Comparison of ENCODE assay signal across 24 cellular contexts in genomic region chr5:62564101-62564500, GRCh38.
"Had no signal": no experiment of that assay in that cellular context is flagged by ENCODE, and none has a peak within 500 bp of the region (broad histone marks: within the 10 kb centered on the region; RNA-seq: fewer than 3 reads in every experiment).

No MANE protein-coding gene starts in this region.

- H3K27ac Mint-ChIP-seq: dendritic cell treated with granulocyte-macrophage colony-stimulating factor and Interleukin-4, amounts not matched to agents 40 ng/mL and 50 ng/mL, for 4 days; naive thymus-derived CD4-positive, alpha-beta T cell had no signal

- H3K4me1 ChIP-seq: colonic mucosa, esophagus squamous epithelium, heart right ventricle, left lung, lower lobe of right lung had no signal

- H3K27ac ChIP-seq: colonic mucosa, dorsolateral prefrontal cortex, epithelial cell of prostate, esophagus squamous epithelium, gastrocnemius medialis, heart right ventricle, left lung, lower lobe of right lung had no signal

- H3K36me3 ChIP-seq: colonic mucosa had no signal

- ATAC-seq: esophagus mucosa; gastrocnemius medialis; heart right ventricle; left cardiac atrium; left lung; left ventricle myocardium superior; lower lobe of right lung; naive thymus-derived CD4-positive, alpha-beta T cell had no signal

- DNase-seq: colonic mucosa; cortex of kidney; dorsolateral prefrontal cortex; effector CD4-positive, alpha-beta T cell; effector memory CD4-positive, alpha-beta T cell; erythroblast; esophagus squamous epithelium; foreskin fibroblast; foreskin melanocyte; gastrocnemius medialis; glutamatergic neuron; head of caudate nucleus; heart right ventricle; hippocampal formation; left cardiac atrium; left lung; left ventricle myocardium superior; lower lobe of right lung; mesendoderm; midbrain; naive thymus-derived CD4-positive, alpha-beta T cell had no signal

- H3K27me3 Mint-ChIP-seq: dendritic cell treated with granulocyte-macrophage colony-stimulating factor and Interleukin-4, amounts not matched to agents 40 ng/mL and 50 ng/mL, for 4 days; naive thymus-derived CD4-positive, alpha-beta T cell had no signal

- H3K4me3 Mint-ChIP-seq: dendritic cell treated with granulocyte-macrophage colony-stimulating factor and Interleukin-4, amounts not matched to agents 40 ng/mL and 50 ng/mL, for 4 days; naive thymus-derived CD4-positive, alpha-beta T cell had no signal

- H3K4me3 ChIP-seq: colonic mucosa, dorsolateral prefrontal cortex, esophagus squamous epithelium, gastrocnemius medialis, heart right ventricle, left lung, lower lobe of right lung had no signal

- H3K9me3 ChIP-seq: colonic mucosa, gastrocnemius medialis had no signal

- H3K27me3 ChIP-seq: colonic mucosa, dorsolateral prefrontal cortex, esophagus squamous epithelium, gastrocnemius medialis, heart right ventricle, left lung had no signal
